Comparison of ENCODE assay signal across 19 cellular contexts in the genomic region with DNA sequence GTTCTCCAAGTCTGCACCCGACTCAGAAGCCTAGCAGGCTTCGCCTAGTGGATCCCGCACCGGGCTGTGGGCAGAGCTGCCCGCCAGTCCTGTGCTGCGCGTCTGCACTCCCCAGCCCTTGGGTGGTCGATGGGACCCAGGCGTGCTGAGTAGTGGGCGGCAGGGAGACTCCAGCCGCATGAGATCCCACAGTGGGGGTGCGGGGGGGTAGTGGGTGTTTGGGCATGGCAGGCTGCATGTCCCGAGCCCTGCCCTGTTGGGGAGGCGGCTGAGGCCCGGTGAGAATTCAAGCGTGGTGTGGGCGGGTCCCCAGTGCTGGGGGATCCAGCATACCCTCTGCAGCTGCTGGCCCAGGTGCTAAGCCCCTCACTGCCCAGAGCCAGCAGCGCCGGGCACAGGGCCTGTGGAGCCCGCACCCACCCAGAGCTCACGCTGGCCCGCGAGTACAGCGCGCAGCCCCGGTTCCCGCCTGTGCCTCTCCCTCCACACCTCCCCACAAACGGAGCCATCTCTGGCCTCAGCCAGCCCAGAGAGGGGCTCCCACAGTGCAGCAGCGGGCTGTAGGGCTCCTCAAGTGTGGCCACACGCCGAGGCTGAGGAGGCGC. TPM values are rescaled to one million over a fixed set of nuclear protein-coding genes. Genes with fewer than 3 reads are reported as not detected.
DNase-seq lines count a peak whose midpoint lies in the region; ATAC-seq, FAIRE-seq and TF ChIP-seq lines count a peak whose summit lies in the region.
"Had no signal": no experiment of that assay in that cellular context is flagged by ENCODE, and none has a peak within 500 bp of the region (broad histone marks: within the 10 kb centered on the region; RNA-seq: fewer than 3 reads in every experiment).

No MANE protein-coding gene starts in this region.

- CTCF ChIA-PET in naive thymus-derived CD4-positive, alpha-beta T cell (lab: Charles Lee): no interaction called here

- no peaks in the 10 kb centered on the region for H3K36me3 ChIP-seq in kidney (ENCODE audit: control insufficient read depth in 1 of 2, insufficient read depth in 2 of 2, low read length in 2 of 2)
- no peaks in the 10 kb centered on the region for H3K36me3 ChIP-seq in naive thymus-derived CD4-positive, alpha-beta T cell (ENCODE audit: control insufficient read depth in 2 of 3, insufficient read depth in 3 of 3, low read length in 3 of 3)

- H3K4me3 Mint-ChIP-seq in stimulated activated naive CD8-positive, alpha-beta T cell treated with anti-CD3 and anti-CD28 coated beads, Interleukin-15, amount 100 ng/mL, for 72 hours: no peak overlapping the region
- no peak overlapping the region for H3K4me3 Mint-ChIP-seq in stimulated activated memory B cell treated with anti-CD40 and anti-IgM and Interleukin-4, amounts not matched to agents 10 μg/mL and 1 μg/mL and 100 μg/mL, for 72 hours
- no peak overlapping the region for H3K4me3 Mint-ChIP-seq in naive thymus-derived CD4-positive, alpha-beta T cell

- ATAC-seq in stimulated activated naive CD8-positive, alpha-beta T cell treated with anti-CD3 and anti-CD28 coated beads, Interleukin-15, amount 100 ng/mL, for 72 hours: peak; percentile 26
- ATAC-seq in stimulated activated naive CD8-positive, alpha-beta T cell treated with anti-CD3 and anti-CD28 coated beads, Interleukin-15, Interleukin-2, amounts not matched to agents 100 U/mL and 50 U/mL, for 24 hours: no peak
- peak; percentile 25 for ATAC-seq in stimulated activated memory B cell treated with anti-CD40 and anti-IgM and Interleukin-4, amounts not matched to agents 10 μg/mL and 1 μg/mL and 100 μg/mL, for 72 hours
- no peak for ATAC-seq in naive thymus-derived CD4-positive, alpha-beta T cell
- ATAC-seq in GM19467 (IDR thresholded peaks at IDR 0.05; ENCODE audit: unreplicated experiment) (no peak), HG02588 (IDR thresholded peaks at IDR 0.05; ENCODE audit: unreplicated experiment) (no peak)

- no peaks in the 10 kb centered on the region for H3K27me3 ChIP-seq in naive thymus-derived CD4-positive, alpha-beta T cell (ENCODE audit: control insufficient read depth in 2 of 2, insufficient read depth in 2 of 2, low read length in 2 of 2)

- no peaks in the 10 kb centered on the region for H3K4me1 ChIP-seq in kidney (ENCODE audit: control insufficient read depth in 1 of 2, insufficient read depth in 1 of 2, low read depth in 1 of 2, low read length in 2 of 2)
- H3K4me1 ChIP-seq in naive thymus-derived CD4-positive, alpha-beta T cell (ENCODE audit: control insufficient read depth in 2 of 2, insufficient read depth in 2 of 2, low read length in 2 of 2): no peaks in the 10 kb centered on the region

- H3K4me3 ChIP-seq in kidney (ENCODE audit: low read length in 2 of 2): no peak overlapping the region
- no peak overlapping the region for H3K4me3 ChIP-seq in naive thymus-derived CD4-positive, alpha-beta T cell (ENCODE audit: low read length)
- H3K4me3 ChIP-seq: GM23248 had no signal

- no peak overlapping the region for H3K27ac Mint-ChIP-seq in stimulated activated naive CD8-positive, alpha-beta T cell treated with anti-CD3 and anti-CD28 coated beads, Interleukin-15, amount 100 ng/mL, for 72 hours
- no peak overlapping the region for H3K27ac Mint-ChIP-seq in stimulated activated memory B cell treated with anti-CD40 and anti-IgM and Interleukin-4, amounts not matched to agents 10 μg/mL and 1 μg/mL and 100 μg/mL, for 72 hours
- no peak overlapping the region for H3K27ac Mint-ChIP-seq in naive thymus-derived CD4-positive, alpha-beta T cell
- H3K27ac Mint-ChIP-seq: CD4-positive, alpha-beta memory T cell had no signal

- DNase-seq in stimulated activated naive CD8-positive, alpha-beta T cell treated with anti-CD3 and anti-CD28 coated beads, Interleukin-15, amount 100 ng/mL, for 72 hours: no peak
- DNase-seq in stimulated activated naive CD8-positive, alpha-beta T cell treated with anti-CD3 and anti-CD28 coated beads, Interleukin-15, Interleukin-2, amounts not matched to agents 100 U/mL and 50 U/mL, for 24 hours: no peak
- peak; percentile 69 for DNase-seq in kidney
- no peak for DNase-seq in naive thymus-derived CD4-positive, alpha-beta T cell
- DNase-seq: C1 segment of cervical spinal cord; Calu3; CD4-positive, alpha-beta memory T cell; COR-L47; DMS53; DMS79 treated with DMSO at 0.1 percent for 48 hours; GF-D8; GM23248; H7; HCEC 1CT had no signal

- POLR2A ChIA-PET in naive thymus-derived CD4-positive, alpha-beta T cell (lab: Charles Lee): no interaction called here

- no peaks in the 10 kb centered on the region for H3K9me3 ChIP-seq in kidney (ENCODE audit: control insufficient read depth in 1 of 2, low read length in 2 of 2)
- H3K9me3 ChIP-seq in naive thymus-derived CD4-positive, alpha-beta T cell (ENCODE audit: control insufficient read depth in 2 of 3, low read length in 3 of 3): no peaks in the 10 kb centered on the region

- no peak overlapping the region for H3K9ac ChIP-seq in kidney (ENCODE audit: low read length in 2 of 2)
- H3K9ac ChIP-seq: GM23248 had no signal

- no peaks in the 10 kb centered on the region for H3K4me1 Mint-ChIP-seq in stimulated activated naive CD8-positive, alpha-beta T cell treated with anti-CD3 and anti-CD28 coated beads, Interleukin-15, amount 100 ng/mL, for 72 hours
- no peaks in the 10 kb centered on the region for H3K4me1 Mint-ChIP-seq in stimulated activated memory B cell treated with anti-CD40 and anti-IgM and Interleukin-4, amounts not matched to agents 10 μg/mL and 1 μg/mL and 100 μg/mL, for 72 hours
- no peaks in the 10 kb centered on the region for H3K4me1 Mint-ChIP-seq in naive thymus-derived CD4-positive, alpha-beta T cell
- H3K4me1 Mint-ChIP-seq: CD4-positive, alpha-beta memory T cell had no signal

- no peaks in the 10 kb centered on the region for H3K9me3 Mint-ChIP-seq in stimulated activated naive CD8-positive, alpha-beta T cell treated with anti-CD3 and anti-CD28 coated beads, Interleukin-15, amount 100 ng/mL, for 72 hours
- peaks cover 5% of the 10 kb centered on the region for H3K9me3 Mint-ChIP-seq in stimulated activated memory B cell treated with anti-CD40 and anti-IgM and Interleukin-4, amounts not matched to agents 10 μg/mL and 1 μg/mL and 100 μg/mL, for 72 hours
- peaks cover 0 to 17% (median 6%) of the 10 kb centered on the region in 11 donors for H3K9me3 Mint-ChIP-seq in naive thymus-derived CD4-positive, alpha-beta T cell

- no peak for TF ChIP-seq CTCF in kidney (IDR thresholded peaks at IDR 0.05; ENCODE audit: borderline replicate concordance, extremely low read depth, insufficient read depth)

- no peaks in the 10 kb centered on the region for H3K36me3 Mint-ChIP-seq in stimulated activated memory B cell treated with anti-CD40 and anti-IgM and Interleukin-4, amounts not matched to agents 10 μg/mL and 1 μg/mL and 100 μg/mL, for 72 hours
- H3K36me3 Mint-ChIP-seq in naive thymus-derived CD4-positive, alpha-beta T cell: no peaks in the 10 kb centered on the region
- H3K36me3 Mint-ChIP-seq: CD4-positive, alpha-beta memory T cell had no signal

- H3K27me3 Mint-ChIP-seq in stimulated activated naive CD8-positive, alpha-beta T cell treated with anti-CD3 and anti-CD28 coated beads, Interleukin-15, amount 100 ng/mL, for 72 hours: no peaks in the 10 kb centered on the region
- H3K27me3 Mint-ChIP-seq in stimulated activated memory B cell treated with anti-CD40 and anti-IgM and Interleukin-4, amounts not matched to agents 10 μg/mL and 1 μg/mL and 100 μg/mL, for 72 hours: no peaks in the 10 kb centered on the region
- H3K27me3 Mint-ChIP-seq in naive thymus-derived CD4-positive, alpha-beta T cell: no peaks in the 10 kb centered on the region
- H3K27me3 Mint-ChIP-seq: CD4-positive, alpha-beta memory T cell had no signal

- FAIRE-seq in kidney (lab: Jason Lieb, UNC): no peak
- FAIRE-seq: GM12892, H1 had no signal

- H3K27ac ChIP-seq in kidney (ENCODE audit: low read depth in 2 of 2, low read length in 2 of 2): no peak overlapping the region
- H3K27ac ChIP-seq in naive thymus-derived CD4-positive, alpha-beta T cell (ENCODE audit: low read depth, low read length): no peak overlapping the region
- H3K27ac ChIP-seq: GM23248 had no signal

- intact Hi-C loops in kidney (cut with DNase I): no loop called here
- intact Hi-C loops in naive thymus-derived CD4-positive, alpha-beta T cell (cut with micrococcal nuclease): no loop called here

RNA-seq across cellular contexts. Expression of a gene that starts 53.9 kb away (rescaled TPM):
- total RNA-seq in kidney: 37.9 TPM
- 5.4 TPM for polyA plus RNA-seq in kidney (ENCODE audit: insufficient read depth, low read depth, low replicate concordance)
- 1 to 10 TPM in 2 of 5 experiments, under 1 TPM in 2, not detected in 1; 0.05 to 1.5 (median 0.59) TPM for total RNA-seq in naive thymus-derived CD4-positive, alpha-beta T cell
- not detected for polyA plus RNA-seq in naive thymus-derived CD4-positive, alpha-beta T cell
- total RNA-seq: Calu3; CD4-positive, alpha-beta memory T cell had no signal
- polyA plus RNA-seq: CD4-positive, alpha-beta memory T cell had no signal

Comparison
In these comparisons a context has a peak if more than half of its experiments do, and no peak if none do; other contexts are left out.
1. ATAC-seq: peak in stimulated activated naive CD8-positive, alpha-beta T cell treated with anti-CD3 and anti-CD28 coated beads, Interleukin-15, amount 100 ng/mL, for 72 hours (single experiment) and stimulated activated memory B cell treated with anti-CD40 and anti-IgM and Interleukin-4, amounts not matched to agents 10 μg/mL and 1 μg/mL and 100 μg/mL, for 72 hours (single experiment); none in stimulated activated naive CD8-positive, alpha-beta T cell treated with anti-CD3 and anti-CD28 coated beads, Interleukin-15, Interleukin-2, amounts not matched to agents 100 U/mL and 50 U/mL, for 24 hours (single experiment), naive thymus-derived CD4-positive, alpha-beta T cell (single experiment), GM19467 (single experiment) and HG02588 (single experiment).
2. RNA of a gene that starts 53.9 kb away (total RNA-seq): 37.9 TPM in kidney (single experiment); 0.05 to 1.5 TPM in naive thymus-derived CD4-positive, alpha-beta T cell; every median in the first group is over 10 times any median in the second.